ENCODE assay signal across 8 cellular contexts in genomic region chr5:82165740-82166530, GRCh38.
DNase-seq lines count a peak whose midpoint lies in the region; ATAC-seq, FAIRE-seq and TF ChIP-seq lines count a peak whose summit lies in the region.

No MANE protein-coding gene starts in this region.

- peaks cover 9 to 47% of the 10 kb centered on the region in 2 experiments for H3K4me1 ChIP-seq in SK-N-SH (ENCODE audit: control insufficient read depth in 1 of 2, insufficient read depth in 2 of 2, low read depth in 1 of 2, low read length in 1 of 2)
- H3K4me1 ChIP-seq in keratinocyte (ENCODE audit: control insufficient read depth, extremely low read depth, insufficient read depth, low read length): peaks cover 25% of the 10 kb centered on the region

- WGBS in SK-N-SH (ENCODE audit: low lambda C conversion rate): 58% methylated on average over 3 of the region's 3 CpGs

- H3K79me2 ChIP-seq in SK-N-SH (ENCODE audit: insufficient read depth) (no peaks in the 10 kb centered on the region; the same call in 1 of the 2 replicates), keratinocyte (ENCODE audit: control insufficient read depth, insufficient read depth, low read length) (no peaks in the 10 kb centered on the region)

- TF ChIP-seq EP300 in SK-N-SH (IDR thresholded peaks at IDR 0.05; ENCODE audit: borderline replicate concordance in 1 of 2, low read depth in 1 of 2, low read length in 1 of 2): no peak

- H3K27me3 ChIP-seq in SK-N-SH (ENCODE audit: insufficient read depth) (no peaks in the 10 kb centered on the region), keratinocyte (ENCODE audit: control insufficient read depth, extremely low read depth, insufficient read depth, low read length) (no peaks in the 10 kb centered on the region)

- H3K9me1 ChIP-seq in keratinocyte (ENCODE audit: control insufficient read depth, extremely low read depth, insufficient read depth, low read length): no peaks in the 10 kb centered on the region

- TF ChIP-seq CTCF in AG09309 (IDR thresholded peaks at IDR 0.05; ENCODE audit: control insufficient read depth, insufficient read depth, low read depth, low read length, missing control alignments): peak; percentile 72
- TF ChIP-seq CTCF in GM13976 (IDR thresholded peaks at IDR 0.05; ENCODE audit: borderline replicate concordance, control extremely low read depth, extremely low read depth, insufficient read depth, missing control alignments): peak; percentile 46
- TF ChIP-seq CTCF in SK-N-SH (IDR thresholded peaks at IDR 0.05): peak; percentile 91
- TF ChIP-seq CTCF in keratinocyte (optimal IDR thresholded peaks at IDR 0.05 in 1 of 3, IDR thresholded peaks at IDR 0.05 in 1 of 3, conservative IDR thresholded peaks at IDR 0.05 in 1 of 3; ENCODE audit: extremely low read depth in 1 of 3, insufficient read depth in 2 of 3, low read length in 3 of 3): peak; percentile 69 to 88 (median 87)

- H3K9me2 ChIP-seq in SK-N-SH: no peaks in the 10 kb centered on the region

- TF ChIP-seq RAD21 in SK-N-SH (IDR thresholded peaks at IDR 0.05; ENCODE audit: low read length): peak; percentile 97

- H3K4me3 ChIP-seq in AG09309 (ENCODE audit: control insufficient read depth, low read depth, low read length) (no peak overlapping the region), SK-N-SH (ENCODE audit: low read depth in 2 of 2, low read length in 1 of 2) (no peak overlapping the region; a peak in 1 of 4 replicates), keratinocyte (ENCODE audit: control insufficient read depth in 2 of 3, extremely low read depth in 1 of 3, insufficient read depth in 2 of 3, low read depth in 1 of 3, low read length in 3 of 3) (no peak overlapping the region)

- CTCF ChIA-PET in SK-N-SH (lab: Yijun Ruan, JAX): interaction anchor here (0.5 to 3.0 kb wide), 37 partner anchors 8 to 983 kb away, joined by 3 to 28 read pairs (median 4); partner anchors contain the start of genes SSBP2 and ZCCHC9

- H3K36me3 ChIP-seq in SK-N-SH (replicated peaks in 1 of 2; ENCODE audit: control insufficient read depth in 1 of 2, insufficient read depth in 2 of 2, low read length in 1 of 2) (no peaks in the 10 kb centered on the region), keratinocyte (ENCODE audit: control insufficient read depth in 2 of 2, extremely low read depth in 1 of 2, insufficient read depth in 2 of 2, low read length in 2 of 2) (no peaks in the 10 kb centered on the region)

- no peaks in the 10 kb centered on the region for H3K9me3 ChIP-seq in SK-N-SH
- no peaks in the 10 kb centered on the region for H3K9me3 ChIP-seq in keratinocyte (ENCODE audit: control insufficient read depth, low read depth, low read length)

- DNase-seq in AG09309 (ENCODE audit: low read depth) (peak; percentile 89), GM13976 (ENCODE audit: low spot score) (peak; percentile 31), NCI-H1105 (lab: John Stamatoyannopoulos, UW) (peak; percentile 61), SK-N-SH (peak; percentile 53), cerebellar cortex (ENCODE audit: low spot score) (peak; percentile 97), keratinocyte (ENCODE audit: low read depth, low spot score) (peak; percentile 83)
- DNase-seq in stimulated activated CD4-positive, alpha-beta T cell treated with anti-CD3 and anti-CD28 coated beads, Interleukin-2, amount 100 ng/mL, for 4 hours (ENCODE audit: low read depth): peak; percentile 22

- in situ Hi-C loops in GM13976 (cut with MboI; ENCODE audit: low sequenced_read_pairs, unreplicated experiment): loop anchor here (25.0 kb wide), 1 partner anchor 654 kb away; no protein-coding TSS in a partner anchor

- ATAC-seq in HG02840 (IDR thresholded peaks at IDR 0.05; ENCODE audit: low FRiP score, unreplicated experiment): peak; percentile 55

- H3K27ac ChIP-seq in SK-N-SH (ENCODE audit: low read depth in 2 of 2, low read length in 1 of 2): peak overlapping the region; percentile 82 to 99
- peak overlapping the region; percentile 66 for H3K27ac ChIP-seq in keratinocyte (ENCODE audit: control insufficient read depth, insufficient read depth, low read length)

- H4K20me1 ChIP-seq in SK-N-SH (ENCODE audit: insufficient read depth) (no peaks in the 10 kb centered on the region), keratinocyte (ENCODE audit: control insufficient read depth, extremely low read depth, insufficient read depth, low read length) (no peaks in the 10 kb centered on the region)

- no peak overlapping the region for H3K4me2 ChIP-seq in SK-N-SH
- peak overlapping the region; percentile 49 for H3K4me2 ChIP-seq in keratinocyte (ENCODE audit: control insufficient read depth, extremely low read depth, insufficient read depth, low read depth, low read length)

- H3F3A ChIP-seq in SK-N-SH (replicated peaks; ENCODE audit: insufficient read depth): peaks cover 48% of the 10 kb centered on the region

- H2AFZ ChIP-seq in SK-N-SH (ENCODE audit: low read depth): no peak overlapping the region
- H2AFZ ChIP-seq in keratinocyte (ENCODE audit: control insufficient read depth, low read length): no peak overlapping the region

- dilution Hi-C loops in keratinocyte (cut with MboI; ENCODE audit: extremely low pct_ligation_motif_present, low sequenced_read_pairs): no loop called here

- no peak overlapping the region; the same call in 1 of the 2 replicates for H3K9ac ChIP-seq in SK-N-SH
- no peak overlapping the region for H3K9ac ChIP-seq in keratinocyte (ENCODE audit: control insufficient read depth, extremely low read depth, insufficient read depth, low read length)

- POLR2A ChIA-PET in SK-N-SH (lab: Yijun Ruan, JAX): interaction anchor here (1.0 to 2.1 kb wide), 3 partner anchors 194 to 415 kb away, joined by 4 to 9 read pairs (median 5); partner anchors contain the start of genes ATG10 and SSBP2

- peak; percentile 99 for FAIRE-seq in keratinocyte (lab: Jason Lieb, UNC)

TF ChIP-seq in SK-N-SH, 30 proteins besides CTCF, POLR2A, EP300 and RAD21:
- 0 out of 2 replicates have a peak, but pooled peaks have one; percentile 5 for TF ChIP-seq FOSL2 (IDR thresholded peaks at IDR 0.05; ENCODE audit: borderline replicate concordance, low read depth)
- TF ChIP-seq ELF1 (IDR thresholded peaks at IDR 0.05): no peak
- TF ChIP-seq MAX (IDR thresholded peaks at IDR 0.05; ENCODE audit: low read depth): 0 out of 2 replicates have a peak, but pooled peaks have one; percentile 30
- TF ChIP-seq JUND (IDR thresholded peaks at IDR 0.05): 0 out of 2 replicates have a peak, but pooled peaks have one; percentile 14
- TF ChIP-seq USF1 (IDR thresholded peaks at IDR 0.05; ENCODE audit: borderline replicate concordance, low read depth): no peak
- 0 out of 2 replicates have a peak, but pooled peaks have one; percentile 35 for TF ChIP-seq PBX3 (IDR thresholded peaks at IDR 0.05)
- peak; percentile 85 for TF ChIP-seq SMC3 (IDR thresholded peaks at IDR 0.05; ENCODE audit: low read depth, low read length)
- TF ChIP-seq NFIC (IDR thresholded peaks at IDR 0.05; ENCODE audit: borderline replicate concordance): peak; percentile 42; the same call in 1 of the 2 replicates

Comparison
In these comparisons a context has a peak if more than half of its experiments do, and no peak if none do; other contexts are left out.
1. DNase-seq: peak in every context shown above with its lines; median percentile 97 in cerebellar cortex; 89 in AG09309; 83 in keratinocyte; 61 in NCI-H1105; 53 in SK-N-SH; 31 in GM13976; 22 in stimulated activated CD4-positive, alpha-beta T cell treated with anti-CD3 and anti-CD28 coated beads, Interleukin-2, amount 100 ng/mL, for 4 hours.